ENCODE assay signal across 9 cellular contexts in genomic region chr4:89303177-89303576, GRCh38. TPM values are rescaled to one million over a fixed set of nuclear protein-coding genes. Genes with fewer than 3 reads are reported as not detected.
DNase-seq lines count a peak whose midpoint lies in the region; ATAC-seq and TF ChIP-seq lines count a peak whose summit lies in the region.
"Had no signal": no experiment of that assay in that cellular context is flagged by ENCODE, and none has a peak within 500 bp of the region (broad histone marks: within the 10 kb centered on the region; RNA-seq: fewer than 3 reads in every experiment).

No MANE protein-coding gene starts in this region.

- no peak overlapping the region for H2AFZ ChIP-seq in SK-N-SH (ENCODE audit: low read depth)

- DNase-seq in Right ventricle myocardium superior (no peak), Right ventricle myocardium inferior (ENCODE audit: missing footprints) (no peak), testis (no peak), SK-N-SH (no peak), esophagus muscularis mucosa (ENCODE audit: extremely low spot score) (no peak)
- DNase-seq in T-helper 2 cell treated with Interferon-gamma antibody and Interleukin-4, amounts not matched to agents 5 μg/mL and 100 μg/mL, for 36 hours (ENCODE audit: low spot score) = no peak
- DNase-seq in central memory CD4-positive, alpha-beta T cell = peak; percentile 80
- DNase-seq in stimulated activated naive CD8-positive, alpha-beta T cell treated with anti-CD3 and anti-CD28 coated beads, Interleukin-15, amount 100 ng/mL, for 72 hours = peak; percentile 39 to 58

- H3K4me1 ChIP-seq in testis (no peaks in the 10 kb centered on the region), SK-N-SH (ENCODE audit: control insufficient read depth in 1 of 2, insufficient read depth in 2 of 2, low read depth in 1 of 2, low read length in 1 of 2) (peaks cover 0 to 4% of the 10 kb centered on the region in 2 experiments; a peak in 1 of 4 replicates), esophagus muscularis mucosa (peaks cover 4 to 42% (median 21%) of the 10 kb centered on the region in 4 donors)

- TF ChIP-seq EP300 in SK-N-SH (IDR thresholded peaks at IDR 0.05; ENCODE audit: borderline replicate concordance in 1 of 2, low read depth in 1 of 2, low read length in 1 of 2) (no peak), esophagus muscularis mucosa (IDR thresholded peaks at IDR 0.05) (no peak)

- H4K20me1 ChIP-seq in SK-N-SH (ENCODE audit: insufficient read depth) = no peaks in the 10 kb centered on the region

- H3K4me3 ChIP-seq in testis = no peak overlapping the region
- no peak overlapping the region for H3K4me3 ChIP-seq in SK-N-SH (ENCODE audit: low read depth in 2 of 2, low read length in 1 of 2)
- no peak overlapping the region for H3K4me3 ChIP-seq in esophagus muscularis mucosa

- H3K9me3 ChIP-seq in testis (no peaks in the 10 kb centered on the region), SK-N-SH (no peaks in the 10 kb centered on the region), esophagus muscularis mucosa (no peaks in the 10 kb centered on the region)

- no peaks in the 10 kb centered on the region for H3F3A ChIP-seq in SK-N-SH (replicated peaks; ENCODE audit: insufficient read depth)

- no peaks in the 10 kb centered on the region for H3K9me2 ChIP-seq in SK-N-SH

- H3K27me3 ChIP-seq in testis (no peaks in the 10 kb centered on the region), SK-N-SH (ENCODE audit: insufficient read depth) (peaks cover 7% of the 10 kb centered on the region; the same call in 1 of the 2 replicates), esophagus muscularis mucosa (no peaks in the 10 kb centered on the region)

- no peaks in the 10 kb centered on the region for H3K27me3 Mint-ChIP-seq in T-helper 2 cell treated with Interferon-gamma antibody and Interleukin-4, amounts not matched to agents 5 μg/mL and 100 μg/mL, for 36 hours (ENCODE audit: low read depth)
- H3K27me3 Mint-ChIP-seq in stimulated activated naive CD8-positive, alpha-beta T cell treated with anti-CD3 and anti-CD28 coated beads, Interleukin-15, amount 100 ng/mL, for 72 hours = no peaks in the 10 kb centered on the region

- H3K4me1 Mint-ChIP-seq in T-helper 2 cell treated with Interferon-gamma antibody and Interleukin-4, amounts not matched to agents 5 μg/mL and 100 μg/mL, for 36 hours (ENCODE audit: low read depth) = peaks cover 58% of the 10 kb centered on the region
- H3K4me1 Mint-ChIP-seq in stimulated activated naive CD8-positive, alpha-beta T cell treated with anti-CD3 and anti-CD28 coated beads, Interleukin-15, amount 100 ng/mL, for 72 hours = peaks cover 71% of the 10 kb centered on the region

- no peaks in the 10 kb centered on the region for H3K9me3 Mint-ChIP-seq in T-helper 2 cell treated with Interferon-gamma antibody and Interleukin-4, amounts not matched to agents 5 μg/mL and 100 μg/mL, for 36 hours
- H3K9me3 Mint-ChIP-seq in stimulated activated naive CD8-positive, alpha-beta T cell treated with anti-CD3 and anti-CD28 coated beads, Interleukin-15, amount 100 ng/mL, for 72 hours = no peaks in the 10 kb centered on the region

- no peaks in the 10 kb centered on the region for H3K79me2 ChIP-seq in SK-N-SH (ENCODE audit: insufficient read depth)

- H3K36me3 Mint-ChIP-seq in T-helper 2 cell treated with Interferon-gamma antibody and Interleukin-4, amounts not matched to agents 5 μg/mL and 100 μg/mL, for 36 hours (ENCODE audit: low read depth) = peaks cover 46% of the 10 kb centered on the region

- peak overlapping the region; percentile 90 for H3K27ac Mint-ChIP-seq in T-helper 2 cell treated with Interferon-gamma antibody and Interleukin-4, amounts not matched to agents 5 μg/mL and 100 μg/mL, for 36 hours
- H3K27ac Mint-ChIP-seq in stimulated activated naive CD8-positive, alpha-beta T cell treated with anti-CD3 and anti-CD28 coated beads, Interleukin-15, amount 100 ng/mL, for 72 hours = peak overlapping the region; percentile 89 to 92

- H3K36me3 ChIP-seq in testis (ENCODE audit: low read depth, missing control alignments) (no peaks in the 10 kb centered on the region), SK-N-SH (replicated peaks in 1 of 2; ENCODE audit: control insufficient read depth in 1 of 2, insufficient read depth in 2 of 2, low read length in 1 of 2) (no peaks in the 10 kb centered on the region), esophagus muscularis mucosa (no peaks in the 10 kb centered on the region)

- CTCF ChIA-PET in SK-N-SH (lab: Yijun Ruan, JAX) = interaction anchor here (0.5 kb wide), 1 partner anchor 140 kb away, joined by 3 read pairs; no protein-coding TSS in a partner anchor

- WGBS in testis, 2 donors = 80 to 84% methylated on average over 7 of the region's 7 CpGs
- 75% methylated on average over 7 of the region's 7 CpGs for WGBS in SK-N-SH (ENCODE audit: low lambda C conversion rate)
- WGBS in esophagus muscularis mucosa = 87% methylated on average over 7 of the region's 7 CpGs

- H3K27ac ChIP-seq in testis (no peak overlapping the region), SK-N-SH (ENCODE audit: low read depth in 2 of 2, low read length in 1 of 2) (no peak overlapping the region), esophagus muscularis mucosa (replicated peaks in 1 of 4) (no peak overlapping the region)

- intact Hi-C loops in Right ventricle myocardium superior (cut with DNase I) = no loop called here
- intact Hi-C loops in Right ventricle myocardium inferior (cut with DNase I) = loop anchor here (5.0 kb wide), 1 partner anchor 76 kb away; no protein-coding TSS in a partner anchor
- intact Hi-C loops in testis (cut with DNase I; ENCODE audit: low total_unique reads) = no loop called here
- intact Hi-C loops in esophagus muscularis mucosa (cut with DNase I) = no loop called here

- no peak overlapping the region for H3K4me2 ChIP-seq in SK-N-SH

- peak; percentile 26 for ATAC-seq in Right ventricle myocardium superior (ENCODE audit: poor library complexity)
- no peak for ATAC-seq in Right ventricle myocardium inferior
- ATAC-seq in stimulated activated naive CD8-positive, alpha-beta T cell treated with anti-CD3 and anti-CD28 coated beads, Interleukin-15, amount 100 ng/mL, for 72 hours = peak; percentile 43
- ATAC-seq: HCT116 had no signal

- TF ChIP-seq RAD21 in SK-N-SH (IDR thresholded peaks at IDR 0.05; ENCODE audit: low read length) = no peak

- POLR2A ChIA-PET in SK-N-SH (lab: Yijun Ruan, JAX) = no interaction called here

- TF ChIP-seq CTCF in testis (IDR thresholded peaks at IDR 0.05) (no peak), SK-N-SH (IDR thresholded peaks at IDR 0.05) (no peak), esophagus muscularis mucosa (IDR thresholded peaks at IDR 0.05) (no peak)

- no peak for TF ChIP-seq POLR2A in testis (IDR thresholded peaks at IDR 0.05)
- TF ChIP-seq POLR2A in esophagus muscularis mucosa (IDR thresholded peaks at IDR 0.05; ENCODE audit: low read depth) = no peak

- H3K4me3 Mint-ChIP-seq in T-helper 2 cell treated with Interferon-gamma antibody and Interleukin-4, amounts not matched to agents 5 μg/mL and 100 μg/mL, for 36 hours = peak overlapping the region; percentile 85
- H3K4me3 Mint-ChIP-seq in stimulated activated naive CD8-positive, alpha-beta T cell treated with anti-CD3 and anti-CD28 coated beads, Interleukin-15, amount 100 ng/mL, for 72 hours = peak overlapping the region; percentile 71 to 77

- H3K9ac ChIP-seq in SK-N-SH = no peak overlapping the region

TF ChIP-seq in SK-N-SH, 30 proteins besides CTCF, POLR2A, EP300 and RAD21:
- TF ChIP-seq FOXJ3 (CRISPR knock-in tag; IDR thresholded peaks at IDR 0.05) (no peak), USF2 (IDR thresholded peaks at IDR 0.05; ENCODE audit: borderline replicate concordance, low read depth, low read length) (no peak), MEF2A (IDR thresholded peaks at IDR 0.05; ENCODE audit: borderline replicate concordance, low read depth) (no peak), REST (IDR thresholded peaks at IDR 0.05; ENCODE audit: low read depth, low read length) (no peak)
TF ChIP-seq in SK-N-SH: peak in this region for 0.

RNA-seq across cellular contexts. Expression of gene GPRIN3, which starts 4.4 kb away (rescaled TPM):
- 6.2 TPM for total RNA-seq in Right ventricle myocardium superior
- total RNA-seq in Right ventricle myocardium inferior = 5.9 TPM
- 1 to 10 TPM; 2.2 to 2.5 TPM for total RNA-seq in testis
- polyA plus RNA-seq in testis (ENCODE audit: insufficient read depth, low read depth, low replicate concordance) = 0.58 TPM
- not detected in 2 replicates for polyA plus RNA-seq in SK-N-SH (2012; rRNA removed)
- under 0.01 TPM in 2 replicates for polyA plus RNA-seq in SK-N-SH (2012; cell fraction: cytosol; rRNA removed)
- polyA plus RNA-seq in SK-N-SH (2012; cell fraction: nucleus; rRNA removed) = under 0.01 TPM in 2 replicates
- 1 to 10 TPM; 2.5 to 3.6 (median 2.8) TPM for total RNA-seq in esophagus muscularis mucosa

Comparison
In these comparisons a context has a peak if more than half of its experiments do, and no peak if none do; other contexts are left out.
1. DNase-seq: peak in central memory CD4-positive, alpha-beta T cell (single experiment) and stimulated activated naive CD8-positive, alpha-beta T cell treated with anti-CD3 and anti-CD28 coated beads, Interleukin-15, amount 100 ng/mL, for 72 hours (2 of 2); none in Right ventricle myocardium superior (single experiment), Right ventricle myocardium inferior (single experiment), T-helper 2 cell treated with Interferon-gamma antibody and Interleukin-4, amounts not matched to agents 5 μg/mL and 100 μg/mL, for 36 hours (single experiment), testis (single experiment), SK-N-SH (single experiment) and esophagus muscularis mucosa (single experiment).